17 cellular contexts compared by ENCODE assay signal in genomic region chr5:133108481-133108921, GRCh38. TPM values are rescaled to one million over a fixed set of nuclear protein-coding genes. Genes with fewer than 3 reads are reported as not detected.
DNase-seq lines count a peak whose midpoint lies in the region; ATAC-seq, FAIRE-seq and TF ChIP-seq lines count a peak whose summit lies in the region.
"Had no signal": no experiment of that assay in that cellular context is flagged by ENCODE, and none has a peak within 500 bp of the region (broad histone marks: within the 10 kb centered on the region; RNA-seq: fewer than 3 reads in every experiment).

No MANE protein-coding gene starts in this region.

- no peaks in the 10 kb centered on the region for H3K79me2 ChIP-seq in astrocyte (ENCODE audit: insufficient read depth, low read length)

- no peaks in the 10 kb centered on the region for H3K9me3 Mint-ChIP-seq in activated naive CD8-positive, alpha-beta T cell (ENCODE audit: low read depth)
- no peaks in the 10 kb centered on the region for H3K9me3 Mint-ChIP-seq in activated naive CD8-positive, alpha-beta T cell treated with anti-CD3 and anti-CD28 coated beads, Interleukin-2, amount 50 U/mL, for 24 hours
- H3K9me3 Mint-ChIP-seq in astrocyte (ENCODE audit: unreplicated experiment): peaks cover 2% of the 10 kb centered on the region
- no peaks in the 10 kb centered on the region for H3K9me3 Mint-ChIP-seq in stimulated activated naive CD8-positive, alpha-beta T cell treated with anti-CD3 and anti-CD28 coated beads, Interleukin-15, amount 100 ng/mL, for 72 hours
- H3K9me3 Mint-ChIP-seq: effector memory CD8-positive, alpha-beta T cell had no signal

- peaks cover 6% of the 10 kb centered on the region for H3K36me3 Mint-ChIP-seq in activated naive CD8-positive, alpha-beta T cell
- H3K36me3 Mint-ChIP-seq in activated naive CD8-positive, alpha-beta T cell treated with anti-CD3 and anti-CD28 coated beads, Interleukin-2, amount 50 U/mL, for 24 hours (ENCODE audit: low read depth): peaks cover 24% of the 10 kb centered on the region
- H3K36me3 Mint-ChIP-seq in astrocyte (ENCODE audit: low read depth, unreplicated experiment): peaks cover 19% of the 10 kb centered on the region

- no peak overlapping the region for H3K4me2 ChIP-seq in astrocyte (ENCODE audit: low read length)

- no peak overlapping the region for H2AFZ ChIP-seq in astrocyte (ENCODE audit: low read depth, low read length)

- H3K27me3 ChIP-seq in astrocyte (ENCODE audit: insufficient read depth, low read length) (no peaks in the 10 kb centered on the region), vagina (no peaks in the 10 kb centered on the region)
- H3K27me3 ChIP-seq: breast epithelium, foreskin keratinocyte, MG63, pancreas, thyroid gland had no signal

- H3K4me1 ChIP-seq in astrocyte (ENCODE audit: insufficient read depth, low read length) (peaks cover 10% of the 10 kb centered on the region), vagina (no peaks in the 10 kb centered on the region)
- H3K4me1 ChIP-seq: breast epithelium, foreskin keratinocyte, pancreas had no signal

- ATAC-seq in activated naive CD8-positive, alpha-beta T cell treated with anti-CD3 and anti-CD28 coated beads, Interleukin-2, amount 50 U/mL, for 24 hours: no peak
- ATAC-seq in stimulated activated naive CD8-positive, alpha-beta T cell treated with anti-CD3 and anti-CD28 coated beads, Interleukin-15, amount 100 ng/mL, for 72 hours: peak; percentile 41
- ATAC-seq: effector memory CD8-positive, alpha-beta T cell; foreskin keratinocyte; pancreas had no signal

- H3K4me3 ChIP-seq in astrocyte (ENCODE audit: insufficient read depth, low read depth, low read length): no peak overlapping the region
- no peak overlapping the region for H3K4me3 ChIP-seq in vagina
- H3K4me3 ChIP-seq: breast epithelium, MG63, pancreas, thyroid gland had no signal

- no peak for DNase-seq in activated naive CD8-positive, alpha-beta T cell treated with anti-CD3 and anti-CD28 coated beads, Interleukin-2, amount 50 U/mL, for 24 hours
- DNase-seq in NOMO-1 treated with dmso at 0.1 percent for 144 hours (lab: John Stamatoyannopoulos, UW; ENCODE audit: unreplicated experiment): peak; percentile 43
- no peak for DNase-seq in astrocyte (ENCODE audit: low read depth)
- no peak for DNase-seq in stimulated activated naive CD8-positive, alpha-beta T cell treated with anti-CD3 and anti-CD28 coated beads, Interleukin-15, amount 100 ng/mL, for 72 hours
- DNase-seq in vagina (ENCODE audit: extremely low spot score in 2 of 2): no peak
- DNase-seq in urothelium cell line (ENCODE audit: low spot score): no peak
- DNase-seq in inferior parietal cortex (ENCODE audit: extremely low spot score): no peak
- DNase-seq: activated CD4-positive, alpha-beta T cell treated with anti-CD3 and anti-CD28 coated beads, Interleukin-2, amount 50 U/mL, for 4 hours; effector memory CD8-positive, alpha-beta T cell; foreskin keratinocyte; mesenchymal stem cell; MG63; pancreas; thyroid gland had no signal

- TF ChIP-seq CTCF in astrocyte (IDR thresholded peaks at IDR 0.05; ENCODE audit: insufficient read depth, low read depth, low read length) (no peak), vagina (IDR thresholded peaks at IDR 0.05) (no peak)

- H4K20me1 ChIP-seq in astrocyte (ENCODE audit: insufficient read depth, low read length): peaks cover 28% of the 10 kb centered on the region

- H3K4me3 Mint-ChIP-seq in activated naive CD8-positive, alpha-beta T cell: no peak overlapping the region
- H3K4me3 Mint-ChIP-seq in activated naive CD8-positive, alpha-beta T cell treated with anti-CD3 and anti-CD28 coated beads, Interleukin-2, amount 50 U/mL, for 24 hours: no peak overlapping the region
- no peak overlapping the region for H3K4me3 Mint-ChIP-seq in astrocyte (ENCODE audit: unreplicated experiment)
- H3K4me3 Mint-ChIP-seq in stimulated activated naive CD8-positive, alpha-beta T cell treated with anti-CD3 and anti-CD28 coated beads, Interleukin-15, amount 100 ng/mL, for 72 hours: no peak overlapping the region
- H3K4me3 Mint-ChIP-seq: effector memory CD8-positive, alpha-beta T cell had no signal

- no peaks in the 10 kb centered on the region for H3K27me3 Mint-ChIP-seq in activated naive CD8-positive, alpha-beta T cell
- no peaks in the 10 kb centered on the region for H3K27me3 Mint-ChIP-seq in activated naive CD8-positive, alpha-beta T cell treated with anti-CD3 and anti-CD28 coated beads, Interleukin-2, amount 50 U/mL, for 24 hours
- no peaks in the 10 kb centered on the region for H3K27me3 Mint-ChIP-seq in astrocyte (ENCODE audit: low read depth, unreplicated experiment)
- H3K27me3 Mint-ChIP-seq in stimulated activated naive CD8-positive, alpha-beta T cell treated with anti-CD3 and anti-CD28 coated beads, Interleukin-15, amount 100 ng/mL, for 72 hours: no peaks in the 10 kb centered on the region
- H3K27me3 Mint-ChIP-seq: effector memory CD8-positive, alpha-beta T cell had no signal

- peak overlapping the region; percentile 30 for H3K27ac Mint-ChIP-seq in activated naive CD8-positive, alpha-beta T cell
- no peak overlapping the region for H3K27ac Mint-ChIP-seq in activated naive CD8-positive, alpha-beta T cell treated with anti-CD3 and anti-CD28 coated beads, Interleukin-2, amount 50 U/mL, for 24 hours
- peak overlapping the region; percentile 81 for H3K27ac Mint-ChIP-seq in astrocyte (ENCODE audit: unreplicated experiment)
- H3K27ac Mint-ChIP-seq in stimulated activated naive CD8-positive, alpha-beta T cell treated with anti-CD3 and anti-CD28 coated beads, Interleukin-15, amount 100 ng/mL, for 72 hours: peak overlapping the region; percentile 65 to 81

- H3K4me1 Mint-ChIP-seq in activated naive CD8-positive, alpha-beta T cell (ENCODE audit: low read depth): peaks cover 32% of the 10 kb centered on the region
- peaks cover 34% of the 10 kb centered on the region for H3K4me1 Mint-ChIP-seq in activated naive CD8-positive, alpha-beta T cell treated with anti-CD3 and anti-CD28 coated beads, Interleukin-2, amount 50 U/mL, for 24 hours
- peaks cover 11% of the 10 kb centered on the region for H3K4me1 Mint-ChIP-seq in astrocyte (ENCODE audit: low read depth, unreplicated experiment)
- H3K4me1 Mint-ChIP-seq in stimulated activated naive CD8-positive, alpha-beta T cell treated with anti-CD3 and anti-CD28 coated beads, Interleukin-15, amount 100 ng/mL, for 72 hours: peaks cover 36% of the 10 kb centered on the region

- no peaks in the 10 kb centered on the region for H3K9me3 ChIP-seq in astrocyte (ENCODE audit: insufficient read depth, low read depth, low read length)
- H3K9me3 ChIP-seq in vagina: no peaks in the 10 kb centered on the region
- H3K9me3 ChIP-seq: breast epithelium, MG63, pancreas, thyroid gland had no signal

- no peak for FAIRE-seq in astrocyte (lab: Jason Lieb, UNC)
- FAIRE-seq in urothelium cell line (lab: Jason Lieb, UNC): no peak
- FAIRE-seq: pancreas, RCC 7860 had no signal

- H3K36me3 ChIP-seq in astrocyte (ENCODE audit: insufficient read depth, low read length) (peaks cover 14% of the 10 kb centered on the region), vagina (peaks cover 3 to 20% of the 10 kb centered on the region in 2 donors)

- H3K9ac ChIP-seq in astrocyte (ENCODE audit: low read length): no peak overlapping the region

- intact Hi-C loops in vagina (cut with DNase I): no loop called here

- no peak for TF ChIP-seq POLR2A in vagina (IDR thresholded peaks at IDR 0.05)

- H3K27ac ChIP-seq in astrocyte (ENCODE audit: low read depth, low read length) (no peak overlapping the region), vagina (no peak overlapping the region)
- H3K27ac ChIP-seq: breast epithelium, foreskin keratinocyte, pancreas, thyroid gland had no signal

RNA-seq across cellular contexts. Expression of gene HSPA4, which starts 56.7 kb away (rescaled TPM):
- 198 and 210 TPM in 2 replicates for total RNA-seq in astrocyte
- total RNA-seq in vagina: 37.6 TPM
